In the genomic region with DNA sequence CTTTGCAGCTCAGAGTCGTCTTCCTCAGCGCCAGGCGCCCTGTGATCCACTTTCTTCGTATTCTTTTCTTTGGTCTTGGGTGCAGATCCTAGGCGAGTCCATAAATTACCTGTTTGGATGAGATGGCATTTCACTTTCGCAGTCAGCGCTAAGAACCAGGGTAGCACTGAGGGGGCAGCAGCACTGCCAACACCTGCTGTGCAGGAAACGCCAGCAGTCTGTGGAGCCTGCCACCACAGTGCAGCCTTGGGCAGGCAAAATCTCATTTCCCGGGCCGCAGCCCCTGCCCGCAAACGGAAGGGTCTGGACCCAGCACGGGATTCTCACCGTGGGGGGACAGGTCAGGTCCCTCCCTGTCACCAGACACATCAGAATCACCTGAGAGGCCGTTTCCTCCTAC, we compare ENCODE assay signal across 14 cellular contexts. TPM values are rescaled to one million over a fixed set of nuclear protein-coding genes. Genes with fewer than 3 reads are reported as not detected.
DNase-seq lines count a peak whose midpoint lies in the region; ATAC-seq and TF ChIP-seq lines count a peak whose summit lies in the region.
"Had no signal": no experiment of that assay in that cellular context is flagged by ENCODE, and none has a peak within 500 bp of the region (broad histone marks: within the 10 kb centered on the region; RNA-seq: fewer than 3 reads in every experiment).

No MANE protein-coding gene starts in this region.

- H3K4me3 Mint-ChIP-seq in GM23338: no peak overlapping the region
- H3K4me3 Mint-ChIP-seq in stimulated activated memory B cell treated with anti-CD40 and anti-IgM and Interleukin-4, amounts not matched to agents 10 μg/mL and 1 μg/mL and 100 μg/mL, for 72 hours: no peak overlapping the region
- H3K4me3 Mint-ChIP-seq: CD14-positive monocyte; CD8-positive, alpha-beta memory T cell had no signal

- TF ChIP-seq CTCF in GM23338 (conservative IDR thresholded peaks at IDR 0.05; ENCODE audit: low read depth in 2 of 2) (no peak), gastrocnemius medialis (IDR thresholded peaks at IDR 0.05 in 4 of 5, conservative IDR thresholded peaks at IDR 0.05 in 1 of 5) (no peak), brain microvascular endothelial cell (IDR thresholded peaks at IDR 0.05; ENCODE audit: low read depth, low read length, missing control alignments) (no peak)

- H3K4me1 Mint-ChIP-seq in GM23338: no peaks in the 10 kb centered on the region
- peaks cover 39% of the 10 kb centered on the region for H3K4me1 Mint-ChIP-seq in stimulated activated memory B cell treated with anti-CD40 and anti-IgM and Interleukin-4, amounts not matched to agents 10 μg/mL and 1 μg/mL and 100 μg/mL, for 72 hours
- H3K4me1 Mint-ChIP-seq: CD14-positive monocyte had no signal

- H3K4me2 ChIP-seq in GM23338: no peak overlapping the region

- no peaks in the 10 kb centered on the region; the same call in 1 of the 2 replicates for H3K79me2 ChIP-seq in GM23338 (replicated peaks; ENCODE audit: insufficient read depth)

- H3K4me3 ChIP-seq in GM23338: no peak overlapping the region
- no peak overlapping the region for H3K4me3 ChIP-seq in gastrocnemius medialis
- H3K4me3 ChIP-seq in brain microvascular endothelial cell (ENCODE audit: low read depth, low read length): no peak overlapping the region
- H3K4me3 ChIP-seq: HAP-1 had no signal

- H3K36me3 ChIP-seq in GM23338 (ENCODE audit: insufficient read depth) (peaks cover 49% of the 10 kb centered on the region), gastrocnemius medialis (peaks cover 0 to 56% of the 10 kb centered on the region in 2 donors), brain microvascular endothelial cell (replicated peaks) (peaks cover 45% of the 10 kb centered on the region)

- 0 out of 2 replicates have a peak overlapping the region, but pooled peaks have one; percentile 32 for H3K27ac ChIP-seq in GM23338 (ENCODE audit: low read depth)
- H3K27ac ChIP-seq in gastrocnemius medialis: no peak overlapping the region
- no peak overlapping the region for H3K27ac ChIP-seq in brain microvascular endothelial cell

- DNase-seq in GM23338 (ENCODE audit: low spot score) (no peak), cerebellar cortex (ENCODE audit: low spot score) (peak; percentile 18), mesenteric fat pad (ENCODE audit: low spot score) (peak; percentile 86), gastrocnemius medialis (no peak), brain microvascular endothelial cell (no peak)
- DNase-seq in stimulated activated CD4-positive, alpha-beta T cell treated with anti-CD3 and anti-CD28 coated beads, Interleukin-4, amount 100 ng/mL, for 24 hours: no peak
- DNase-seq: CD8-positive, alpha-beta memory T cell; DND-41; GF-D8; GOT3 had no signal

- H3K9me3 Mint-ChIP-seq in GM23338: no peaks in the 10 kb centered on the region
- H3K9me3 Mint-ChIP-seq in stimulated activated memory B cell treated with anti-CD40 and anti-IgM and Interleukin-4, amounts not matched to agents 10 μg/mL and 1 μg/mL and 100 μg/mL, for 72 hours: no peaks in the 10 kb centered on the region
- H3K9me3 Mint-ChIP-seq: CD14-positive monocyte; CD8-positive, alpha-beta memory T cell had no signal

- in situ Hi-C loops in gastrocnemius medialis (cut with MboI; ENCODE audit: low sequenced_read_pairs in 4 of 4): loop anchor here in 1 of 4 donors (10.0 kb wide), 1 partner anchor 78 kb away; no protein-coding TSS in a partner anchor
- in situ Hi-C loops in brain microvascular endothelial cell (cut with HindIII; ENCODE audit: low pct_ligation_motif_present, low sequenced_read_pairs): no loop called here

- peak overlapping the region; percentile 31; the same call in 1 of the 2 replicates for H3K27ac Mint-ChIP-seq in GM23338
- peak overlapping the region; percentile 77 for H3K27ac Mint-ChIP-seq in stimulated activated memory B cell treated with anti-CD40 and anti-IgM and Interleukin-4, amounts not matched to agents 10 μg/mL and 1 μg/mL and 100 μg/mL, for 72 hours

- H3F3A ChIP-seq in GM23338 (replicated peaks; ENCODE audit: low read depth): no peaks in the 10 kb centered on the region

- H3K27me3 Mint-ChIP-seq in GM23338 (ENCODE audit: insufficient read depth, low read depth, poor library complexity): peaks cover 7% of the 10 kb centered on the region
- no peaks in the 10 kb centered on the region for H3K27me3 Mint-ChIP-seq in stimulated activated memory B cell treated with anti-CD40 and anti-IgM and Interleukin-4, amounts not matched to agents 10 μg/mL and 1 μg/mL and 100 μg/mL, for 72 hours
- H3K27me3 Mint-ChIP-seq: CD8-positive, alpha-beta memory T cell had no signal

- H2AFZ ChIP-seq in GM23338: no peak overlapping the region

- ATAC-seq in GM23338 (no peak), gastrocnemius medialis (no peak)
- no peak for ATAC-seq in stimulated activated memory B cell treated with anti-CD40 and anti-IgM and Interleukin-4, amounts not matched to agents 10 μg/mL and 1 μg/mL and 100 μg/mL, for 72 hours

- peaks cover 11% of the 10 kb centered on the region for H4K20me1 ChIP-seq in GM23338 (replicated peaks; ENCODE audit: insufficient read depth)

- no peaks in the 10 kb centered on the region for H3K27me3 ChIP-seq in GM23338 (ENCODE audit: insufficient read depth)
- H3K27me3 ChIP-seq in gastrocnemius medialis: no peaks in the 10 kb centered on the region
- no peaks in the 10 kb centered on the region for H3K27me3 ChIP-seq in brain microvascular endothelial cell (replicated peaks)

- no peaks in the 10 kb centered on the region for H3K4me1 ChIP-seq in GM23338 (ENCODE audit: insufficient read depth)
- peaks cover 15 to 17% of the 10 kb centered on the region in 2 donors for H3K4me1 ChIP-seq in gastrocnemius medialis
- H3K4me1 ChIP-seq: Caco-2, HAP-1 had no signal

- H3K36me3 Mint-ChIP-seq in GM23338 (ENCODE audit: low read depth): peaks cover 65% of the 10 kb centered on the region
- H3K36me3 Mint-ChIP-seq in stimulated activated memory B cell treated with anti-CD40 and anti-IgM and Interleukin-4, amounts not matched to agents 10 μg/mL and 1 μg/mL and 100 μg/mL, for 72 hours: peaks cover 60% of the 10 kb centered on the region

- intact Hi-C loops in gastrocnemius medialis (cut with DNase I; ENCODE audit: low total_unique reads): no loop called here

- TF ChIP-seq POLR2A in gastrocnemius medialis (IDR thresholded peaks at IDR 0.05): no peak

- H3K9me2 ChIP-seq in GM23338 (ENCODE audit: insufficient read depth): no peaks in the 10 kb centered on the region

- no peaks in the 10 kb centered on the region for H3K9me3 ChIP-seq in gastrocnemius medialis
- H3K9me3 ChIP-seq: Caco-2, HAP-1 had no signal

TF ChIP-seq in GM23338, 12 proteins besides CTCF, POLR2A, EP300 and RAD21:
- TF ChIP-seq EZH2phosphoT487 (IDR thresholded peaks at IDR 0.05; ENCODE audit: unreplicated experiment): no peak
- TF ChIP-seq POLR2AphosphoS5 (IDR thresholded peaks at IDR 0.05; ENCODE audit: low read depth): no peak
- no peak for TF ChIP-seq STAT1 (IDR thresholded peaks at IDR 0.05; ENCODE audit: unreplicated experiment)
- no peak for TF ChIP-seq NANOG (IDR thresholded peaks at IDR 0.05; ENCODE audit: borderline replicate concordance)
TF ChIP-seq in GM23338: peak in this region for 0.

RNA-seq across cellular contexts. Expression of a gene that starts 12.2 kb away (rescaled TPM):
- total RNA-seq in GM23338 (2014; rRNA removed; shearing (Covaris generic)): 7.9 and 11.7 TPM in 2 replicates
- 40.3 and 44.9 TPM in 2 replicates for polyA plus RNA-seq in GM23338 (2016; fragmentation: Nextera tagmentation; extraction: Ambion mirVana)
- 19.8 TPM for total RNA-seq in mesenteric fat pad
- total RNA-seq in gastrocnemius medialis: 10 to 100 TPM; 10.8 to 25.0 (median 23.5) TPM

RNA-seq across cellular contexts. Expression of a gene that starts 32.9 kb away (rescaled TPM):
- total RNA-seq in GM23338 (2014; rRNA removed; shearing (Covaris generic)): 34.6 and 42.8 TPM in 2 replicates
- 28.1 and 35.5 TPM in 2 replicates for polyA plus RNA-seq in GM23338 (2016; fragmentation: Nextera tagmentation; extraction: Ambion mirVana)
- total RNA-seq in mesenteric fat pad (27.5 TPM), gastrocnemius medialis (10 to 100 TPM in 3 of 4 donors, 1 to 10 TPM in 1; 9.5 to 15.2 (median 14.5) TPM)

Comparison
In these comparisons a context has a peak if more than half of its experiments do, and no peak if none do; other contexts are left out.
1. DNase-seq: peak in cerebellar cortex (single experiment) and mesenteric fat pad (single experiment); none in GM23338 (single experiment), stimulated activated CD4-positive, alpha-beta T cell treated with anti-CD3 and anti-CD28 coated beads, Interleukin-4, amount 100 ng/mL, for 24 hours (single experiment), gastrocnemius medialis (0 of 2) and brain microvascular endothelial cell (single experiment).